In the genomic region with DNA sequence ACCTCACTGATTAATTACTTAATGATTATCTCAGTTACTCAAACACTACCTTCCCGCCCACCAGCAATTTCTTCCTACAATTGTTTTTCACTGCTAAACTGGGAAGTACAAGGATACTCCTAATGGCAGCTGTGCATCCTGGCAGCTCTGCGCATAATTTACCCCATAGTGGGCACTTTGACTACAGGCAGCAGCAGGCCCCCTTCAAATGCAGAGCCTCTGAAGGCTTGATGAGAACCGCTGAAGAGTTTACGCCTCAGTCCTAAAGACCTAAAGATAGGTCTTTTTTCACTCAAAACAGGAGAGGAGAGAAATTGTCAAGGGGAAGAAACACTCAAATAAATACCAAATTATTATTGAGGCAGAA, we compare ENCODE assay signal across 1 cellular context.
TF ChIP-seq lines count a peak whose summit lies in the region.

No MANE protein-coding gene starts in this region.

TF ChIP-seq in GM12878, 131 proteins besides CTCF, POLR2A, EP300 and RAD21:
- TF ChIP-seq HDAC6 (IDR thresholded peaks at IDR 0.05; ENCODE audit: unreplicated experiment): no peak
- TF ChIP-seq CHD1 (IDR thresholded peaks at IDR 0.05; ENCODE audit: low read depth, low read length): 0 out of 2 replicates have a peak, but pooled peaks have one; percentile 34
- TF ChIP-seq, protein P1, sequence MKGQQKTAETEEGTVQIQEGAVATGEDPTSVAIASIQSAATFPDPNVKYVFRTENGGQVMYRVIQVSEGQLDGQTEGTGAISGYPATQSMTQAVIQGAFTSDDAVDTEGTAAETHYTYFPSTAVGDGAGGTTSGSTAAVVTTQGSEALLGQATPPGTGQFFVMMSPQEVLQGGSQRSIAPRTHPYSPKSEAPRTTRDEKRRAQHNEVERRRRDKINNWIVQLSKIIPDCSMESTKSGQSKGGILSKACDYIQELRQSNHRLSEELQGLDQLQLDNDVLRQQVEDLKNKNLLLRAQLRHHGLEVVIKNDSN (IDR thresholded peaks at IDR 0.05; ENCODE audit: borderline replicate concordance, extremely low read length, insufficient read depth, low read depth, low read length): no peak
- TF ChIP-seq JUND (IDR thresholded peaks at IDR 0.05; ENCODE audit: low read depth, low read length): no peak
- TF ChIP-seq, protein P2, sequence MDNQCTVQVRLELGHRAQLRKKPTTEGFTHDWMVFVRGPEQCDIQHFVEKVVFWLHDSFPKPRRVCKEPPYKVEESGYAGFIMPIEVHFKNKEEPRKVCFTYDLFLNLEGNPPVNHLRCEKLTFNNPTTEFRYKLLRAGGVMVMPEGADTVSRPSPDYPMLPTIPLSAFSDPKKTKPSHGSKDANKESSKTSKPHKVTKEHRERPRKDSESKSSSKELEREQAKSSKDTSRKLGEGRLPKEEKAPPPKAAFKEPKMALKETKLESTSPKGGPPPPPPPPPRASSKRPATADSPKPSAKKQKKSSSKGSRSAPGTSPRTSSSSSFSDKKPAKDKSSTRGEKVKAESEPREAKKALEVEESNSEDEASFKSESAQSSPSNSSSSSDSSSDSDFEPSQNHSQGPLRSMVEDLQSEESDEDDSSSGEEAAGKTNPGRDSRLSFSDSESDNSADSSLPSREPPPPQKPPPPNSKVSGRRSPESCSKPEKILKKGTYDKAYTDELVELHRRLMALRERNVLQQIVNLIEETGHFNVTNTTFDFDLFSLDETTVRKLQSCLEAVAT (IDR thresholded peaks at IDR 0.05): 0 out of 2 replicates have a peak, but pooled peaks have one; percentile 30
- TF ChIP-seq TBL1XR1 (IDR thresholded peaks at IDR 0.05; ENCODE audit: low read depth, low read length): 0 out of 2 replicates have a peak, but pooled peaks have one; percentile 7
TF ChIP-seq in GM12878: peak in this region for 3.
